ENCODE assay signal across 20 cellular contexts in genomic region chr4:181150173-181150572, GRCh38.
A peak's percentile ranks its signal among the peaks of the same experiment; 100 is the strongest.
DNase-seq lines count a peak whose midpoint lies in the region; ATAC-seq and TF ChIP-seq lines count a peak whose summit lies in the region.
"Had no signal": no experiment of that assay in that cellular context is flagged by ENCODE, and none has a peak within 500 bp of the region (broad histone marks: within the 10 kb centered on the region; RNA-seq: fewer than 3 reads in every experiment).

No MANE protein-coding gene starts in this region.

- no peak overlapping the region for H3K56ac ChIP-seq in mesendoderm (ENCODE audit: low read length)

- H2BK5ac ChIP-seq in mesendoderm (ENCODE audit: low read length): no peak overlapping the region

- H3K4me2 ChIP-seq in mesendoderm (ENCODE audit: low read length): no peak overlapping the region

- intact Hi-C loops in esophagus muscularis mucosa (cut with DNase I): no loop called here

- in situ Hi-C loops in Caki2 (cut with HindIII; ENCODE audit: low pct_unique_long_range_greater_than_20kb, low sequenced_read_pairs): no loop called here

- no peaks in the 10 kb centered on the region for H3K27me3 ChIP-seq in esophagus muscularis mucosa
- H3K27me3 ChIP-seq in mesendoderm (ENCODE audit: insufficient read depth, low read length, poor library complexity): no peaks in the 10 kb centered on the region
- H3K27me3 ChIP-seq: thyroid gland had no signal

- H3K9me3 ChIP-seq in esophagus muscularis mucosa: no peaks in the 10 kb centered on the region
- H3K9me3 ChIP-seq: Caco-2, HAP-1, heart right ventricle, psoas muscle, thyroid gland had no signal

- no peak for TF ChIP-seq EP300 in esophagus muscularis mucosa (IDR thresholded peaks at IDR 0.05)

- no peak overlapping the region for H3K23ac ChIP-seq in mesendoderm (ENCODE audit: low read length)

- H2BK15ac ChIP-seq in mesendoderm (replicated peaks; ENCODE audit: low read depth): no peak overlapping the region

- H3K4me1 ChIP-seq in esophagus muscularis mucosa: peaks cover 0 to 3% (median 0%) of the 10 kb centered on the region in 4 donors
- H3K4me1 ChIP-seq in mesendoderm (ENCODE audit: control insufficient read depth, low read depth, low read length): no peaks in the 10 kb centered on the region
- H3K4me1 ChIP-seq: Caco-2, HAP-1, heart right ventricle, psoas muscle, thyroid gland had no signal

- H2BK120ac ChIP-seq in mesendoderm (ENCODE audit: low read depth, low read length): no peak overlapping the region

- no peak overlapping the region for H3K4ac ChIP-seq in mesendoderm (ENCODE audit: low read depth, low read length)

- H3K36me3 ChIP-seq in esophagus muscularis mucosa (no peaks in the 10 kb centered on the region), mesendoderm (ENCODE audit: control insufficient read depth, insufficient read depth, low read length) (no peaks in the 10 kb centered on the region)
- H3K36me3 ChIP-seq: HAP-1, heart right ventricle, thyroid gland had no signal

- H4K5ac ChIP-seq in mesendoderm (ENCODE audit: low read length): no peak overlapping the region

- 59% methylated on average over 4 of the region's 4 CpGs for WGBS in esophagus muscularis mucosa
- WGBS in mesendoderm (ENCODE audit: extremely low coverage, insufficient coverage, low lambda C conversion rate): no CpG with 5 or more reads among the region's 4 CpGs

- no peak overlapping the region for H3K18ac ChIP-seq in mesendoderm (ENCODE audit: low read length)

- H2AK5ac ChIP-seq in mesendoderm (ENCODE audit: low read length): no peak overlapping the region

- no peaks in the 10 kb centered on the region for H3K79me1 ChIP-seq in mesendoderm (ENCODE audit: low read length)

- no peaks in the 10 kb centered on the region for H3K79me2 ChIP-seq in mesendoderm (ENCODE audit: control insufficient read depth, insufficient read depth, low read length)

- no peak for TF ChIP-seq CTCF in esophagus muscularis mucosa (IDR thresholded peaks at IDR 0.05)

- no peak for TF ChIP-seq POLR2A in esophagus muscularis mucosa (IDR thresholded peaks at IDR 0.05; ENCODE audit: low read depth)

- H3K4me3 ChIP-seq in esophagus muscularis mucosa: no peak overlapping the region
- no peak overlapping the region for H3K4me3 ChIP-seq in mesendoderm (ENCODE audit: low read length)
- H3K4me3 ChIP-seq: HAP-1, heart right ventricle, psoas muscle, thyroid gland had no signal

- DNase-seq in Caki2 (ENCODE audit: low read depth): peak; percentile 38
- DNase-seq in M059J (ENCODE audit: low read depth): peak; percentile 24
- DNase-seq in NCI-H524 (lab: John Stamatoyannopoulos, UW): peak; percentile 39 to 63
- DNase-seq in cerebellar cortex (ENCODE audit: low spot score): peak; percentile 11
- no peak for DNase-seq in esophagus muscularis mucosa (ENCODE audit: extremely low spot score)
- DNase-seq in mesendoderm: no peak
- no peak for DNase-seq in NCI-H187 (lab: John Stamatoyannopoulos, UW)
- DNase-seq: Caco-2; caudate nucleus; heart right ventricle; islet precursor cell; NCI-H2171 treated with DMSO at 0.1 percent for 48 hours; psoas muscle; stimulated activated CD4-positive, alpha-beta T cell treated with anti-CD3 and anti-CD28 coated beads, Interleukin-12 subunit alpha, Interleukin-12 subunit beta, amount 100 ng/mL, for 4 hours; thyroid gland had no signal

- no peak for ATAC-seq in HG03442 (IDR thresholded peaks at IDR 0.05; ENCODE audit: unreplicated experiment)
- ATAC-seq: activated CD4-positive, CD25-positive, alpha-beta regulatory T cell treated with anti-CD3 and anti-CD28 coated beads, Interleukin-2, amount 50 U/mL, for 24 hours; activated T-helper 17 cell treated with anti-CD3 and anti-CD28 coated beads, Interleukin-2, amount 50 U/mL, for 72 hours; heart right ventricle; psoas muscle; stimulated activated effector memory CD8-positive, alpha-beta T cell treated with anti-CD3 and anti-CD28 coated beads, Interleukin-12 subunit alpha, Interleukin-12 subunit beta, amount 100 ng/mL, for 72 hours had no signal

- no peak overlapping the region for H3K27ac ChIP-seq in esophagus muscularis mucosa (replicated peaks in 1 of 4)
- no peak overlapping the region for H3K27ac ChIP-seq in mesendoderm (ENCODE audit: low read depth, low read length)
- H3K27ac ChIP-seq: heart right ventricle, psoas muscle, thyroid gland had no signal

- no peak overlapping the region for H3K9ac ChIP-seq in mesendoderm (ENCODE audit: low read length)

- no peak overlapping the region for H4K8ac ChIP-seq in mesendoderm (ENCODE audit: low read depth, low read length)

Comparison
In these comparisons a context has a peak if more than half of its experiments do, and no peak if none do; other contexts are left out.
1. DNase-seq: peak in Caki2 (single experiment), M059J (single experiment), NCI-H524 (2 of 2) and cerebellar cortex (single experiment); none in esophagus muscularis mucosa (single experiment), mesendoderm (single experiment) and NCI-H187 (0 of 2).